ENCODE assay signal across 4 cellular contexts in the genomic region with DNA sequence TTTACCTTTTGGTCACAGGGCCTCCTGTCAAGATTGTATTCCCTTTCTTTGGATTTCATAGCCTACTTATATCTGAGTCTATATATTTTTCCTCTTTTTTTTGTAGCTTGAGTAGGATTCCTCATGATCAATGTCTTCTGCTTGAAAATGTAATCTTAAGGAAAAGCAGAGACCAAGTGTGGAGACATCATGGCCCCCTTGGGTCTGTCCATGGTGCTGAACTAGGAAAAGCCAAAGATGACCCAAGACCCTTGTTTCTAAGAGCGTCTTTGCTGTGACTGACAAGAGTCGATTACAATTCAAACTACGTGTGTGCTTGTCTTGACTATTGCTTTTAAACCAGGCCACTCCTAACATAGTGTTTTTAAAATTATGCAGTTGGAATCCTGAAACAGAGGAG.
TF ChIP-seq lines count a peak whose summit lies in the region.

No MANE protein-coding gene starts in this region.

TF ChIP-seq in SK-N-SH, 30 proteins besides CTCF, POLR2A, EP300 and RAD21:
- TF ChIP-seq ELF1 (IDR thresholded peaks at IDR 0.05) (no peak), EZH2phosphoT487 (IDR thresholded peaks at IDR 0.05; ENCODE audit: borderline replicate concordance, low read depth) (no peak), CHD2 (IDR thresholded peaks at IDR 0.05; ENCODE audit: low read length, partially characterized antibody) (no peak), TAF1 (IDR thresholded peaks at IDR 0.05; ENCODE audit: borderline replicate concordance, low read depth, low read length) (no peak), NRF1 (IDR thresholded peaks at IDR 0.05; ENCODE audit: low read depth, low read length) (no peak)
- TF ChIP-seq, protein P1, sequence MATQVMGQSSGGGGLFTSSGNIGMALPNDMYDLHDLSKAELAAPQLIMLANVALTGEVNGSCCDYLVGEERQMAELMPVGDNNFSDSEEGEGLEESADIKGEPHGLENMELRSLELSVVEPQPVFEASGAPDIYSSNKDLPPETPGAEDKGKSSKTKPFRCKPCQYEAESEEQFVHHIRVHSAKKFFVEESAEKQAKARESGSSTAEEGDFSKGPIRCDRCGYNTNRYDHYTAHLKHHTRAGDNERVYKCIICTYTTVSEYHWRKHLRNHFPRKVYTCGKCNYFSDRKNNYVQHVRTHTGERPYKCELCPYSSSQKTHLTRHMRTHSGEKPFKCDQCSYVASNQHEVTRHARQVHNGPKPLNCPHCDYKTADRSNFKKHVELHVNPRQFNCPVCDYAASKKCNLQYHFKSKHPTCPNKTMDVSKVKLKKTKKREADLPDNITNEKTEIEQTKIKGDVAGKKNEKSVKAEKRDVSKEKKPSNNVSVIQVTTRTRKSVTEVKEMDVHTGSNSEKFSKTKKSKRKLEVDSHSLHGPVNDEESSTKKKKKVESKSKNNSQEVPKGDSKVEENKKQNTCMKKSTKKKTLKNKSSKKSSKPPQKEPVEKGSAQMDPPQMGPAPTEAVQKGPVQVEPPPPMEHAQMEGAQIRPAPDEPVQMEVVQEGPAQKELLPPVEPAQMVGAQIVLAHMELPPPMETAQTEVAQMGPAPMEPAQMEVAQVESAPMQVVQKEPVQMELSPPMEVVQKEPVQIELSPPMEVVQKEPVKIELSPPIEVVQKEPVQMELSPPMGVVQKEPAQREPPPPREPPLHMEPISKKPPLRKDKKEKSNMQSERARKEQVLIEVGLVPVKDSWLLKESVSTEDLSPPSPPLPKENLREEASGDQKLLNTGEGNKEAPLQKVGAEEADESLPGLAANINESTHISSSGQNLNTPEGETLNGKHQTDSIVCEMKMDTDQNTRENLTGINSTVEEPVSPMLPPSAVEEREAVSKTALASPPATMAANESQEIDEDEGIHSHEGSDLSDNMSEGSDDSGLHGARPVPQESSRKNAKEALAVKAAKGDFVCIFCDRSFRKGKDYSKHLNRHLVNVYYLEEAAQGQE (IDR thresholded peaks at IDR 0.05; ENCODE audit: low read depth, low read length), result peak; percentile 61; the same call in 1 of the 2 replicates
- TF ChIP-seq, protein P2, sequence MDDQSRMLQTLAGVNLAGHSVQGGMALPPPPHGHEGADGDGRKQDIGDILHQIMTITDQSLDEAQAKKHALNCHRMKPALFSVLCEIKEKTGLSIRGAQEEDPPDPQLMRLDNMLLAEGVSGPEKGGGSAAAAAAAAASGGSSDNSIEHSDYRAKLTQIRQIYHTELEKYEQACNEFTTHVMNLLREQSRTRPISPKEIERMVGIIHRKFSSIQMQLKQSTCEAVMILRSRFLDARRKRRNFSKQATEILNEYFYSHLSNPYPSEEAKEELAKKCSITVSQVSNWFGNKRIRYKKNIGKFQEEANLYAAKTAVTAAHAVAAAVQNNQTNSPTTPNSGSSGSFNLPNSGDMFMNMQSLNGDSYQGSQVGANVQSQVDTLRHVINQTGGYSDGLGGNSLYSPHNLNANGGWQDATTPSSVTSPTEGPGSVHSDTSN (IDR thresholded peaks at IDR 0.05), result no peak

TF ChIP-seq in SK-N-SH treated with all-trans-retinoic acid at 6 μM for 48 hours, 23 proteins besides CTCF, POLR2A, EP300 and RAD21 (continues in another document):
- no peak for TF ChIP-seq ZNF565 (CRISPR knock-in tag; conservative IDR thresholded peaks at IDR 0.05; ENCODE audit: low read depth)
- TF ChIP-seq TCF4 (CRISPR knock-in tag; IDR thresholded peaks at IDR 0.05; ENCODE audit: borderline replicate concordance), result no peak
- TF ChIP-seq, protein P3, sequence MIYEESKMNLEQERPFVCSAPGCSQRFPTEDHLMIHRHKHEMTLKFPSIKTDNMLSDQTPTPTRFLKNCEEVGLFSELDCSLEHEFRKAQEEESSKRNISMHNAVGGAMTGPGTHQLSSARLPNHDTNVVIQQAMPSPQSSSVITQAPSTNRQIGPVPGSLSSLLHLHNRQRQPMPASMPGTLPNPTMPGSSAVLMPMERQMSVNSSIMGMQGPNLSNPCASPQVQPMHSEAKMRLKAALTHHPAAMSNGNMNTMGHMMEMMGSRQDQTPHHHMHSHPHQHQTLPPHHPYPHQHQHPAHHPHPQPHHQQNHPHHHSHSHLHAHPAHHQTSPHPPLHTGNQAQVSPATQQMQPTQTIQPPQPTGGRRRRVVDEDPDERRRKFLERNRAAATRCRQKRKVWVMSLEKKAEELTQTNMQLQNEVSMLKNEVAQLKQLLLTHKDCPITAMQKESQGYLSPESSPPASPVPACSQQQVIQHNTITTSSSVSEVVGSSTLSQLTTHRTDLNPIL (CRISPR knock-in tag; IDR thresholded peaks at IDR 0.05; ENCODE audit: low read depth), result no peak
- no peak for TF ChIP-seq ZFP30 (CRISPR knock-in tag; IDR thresholded peaks at IDR 0.05)
- TF ChIP-seq RARB (CRISPR knock-in tag; IDR thresholded peaks at IDR 0.05), result no peak
- no peak for TF ChIP-seq CSDC2 (CRISPR knock-in tag; IDR thresholded peaks at IDR 0.05)
- no peak for TF ChIP-seq ISL1 (CRISPR knock-in tag; IDR thresholded peaks at IDR 0.05)
- no peak for TF ChIP-seq ZNF8 (CRISPR knock-in tag; IDR thresholded peaks at IDR 0.05)
- TF ChIP-seq, protein P4, sequence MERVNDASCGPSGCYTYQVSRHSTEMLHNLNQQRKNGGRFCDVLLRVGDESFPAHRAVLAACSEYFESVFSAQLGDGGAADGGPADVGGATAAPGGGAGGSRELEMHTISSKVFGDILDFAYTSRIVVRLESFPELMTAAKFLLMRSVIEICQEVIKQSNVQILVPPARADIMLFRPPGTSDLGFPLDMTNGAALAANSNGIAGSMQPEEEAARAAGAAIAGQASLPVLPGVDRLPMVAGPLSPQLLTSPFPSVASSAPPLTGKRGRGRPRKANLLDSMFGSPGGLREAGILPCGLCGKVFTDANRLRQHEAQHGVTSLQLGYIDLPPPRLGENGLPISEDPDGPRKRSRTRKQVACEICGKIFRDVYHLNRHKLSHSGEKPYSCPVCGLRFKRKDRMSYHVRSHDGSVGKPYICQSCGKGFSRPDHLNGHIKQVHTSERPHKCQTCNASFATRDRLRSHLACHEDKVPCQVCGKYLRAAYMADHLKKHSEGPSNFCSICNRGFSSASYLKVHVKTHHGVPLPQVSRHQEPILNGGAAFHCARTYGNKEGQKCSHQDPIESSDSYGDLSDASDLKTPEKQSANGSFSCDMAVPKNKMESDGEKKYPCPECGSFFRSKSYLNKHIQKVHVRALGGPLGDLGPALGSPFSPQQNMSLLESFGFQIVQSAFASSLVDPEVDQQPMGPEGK (CRISPR knock-in tag; IDR thresholded peaks at IDR 0.05; ENCODE audit: borderline replicate concordance), result no peak
- no peak for TF ChIP-seq PPARA (CRISPR knock-in tag; IDR thresholded peaks at IDR 0.05; ENCODE audit: borderline replicate concordance)

TF ChIP-seq in GM12878, 131 proteins besides CTCF, POLR2A, EP300 and RAD21 (continues in another document):
- TF ChIP-seq, protein P5, sequence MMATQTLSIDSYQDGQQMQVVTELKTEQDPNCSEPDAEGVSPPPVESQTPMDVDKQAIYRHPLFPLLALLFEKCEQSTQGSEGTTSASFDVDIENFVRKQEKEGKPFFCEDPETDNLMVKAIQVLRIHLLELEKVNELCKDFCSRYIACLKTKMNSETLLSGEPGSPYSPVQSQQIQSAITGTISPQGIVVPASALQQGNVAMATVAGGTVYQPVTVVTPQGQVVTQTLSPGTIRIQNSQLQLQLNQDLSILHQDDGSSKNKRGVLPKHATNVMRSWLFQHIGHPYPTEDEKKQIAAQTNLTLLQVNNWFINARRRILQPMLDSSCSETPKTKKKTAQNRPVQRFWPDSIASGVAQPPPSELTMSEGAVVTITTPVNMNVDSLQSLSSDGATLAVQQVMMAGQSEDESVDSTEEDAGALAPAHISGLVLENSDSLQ (IDR thresholded peaks at IDR 0.05), result no peak
- TF ChIP-seq, protein P6, sequence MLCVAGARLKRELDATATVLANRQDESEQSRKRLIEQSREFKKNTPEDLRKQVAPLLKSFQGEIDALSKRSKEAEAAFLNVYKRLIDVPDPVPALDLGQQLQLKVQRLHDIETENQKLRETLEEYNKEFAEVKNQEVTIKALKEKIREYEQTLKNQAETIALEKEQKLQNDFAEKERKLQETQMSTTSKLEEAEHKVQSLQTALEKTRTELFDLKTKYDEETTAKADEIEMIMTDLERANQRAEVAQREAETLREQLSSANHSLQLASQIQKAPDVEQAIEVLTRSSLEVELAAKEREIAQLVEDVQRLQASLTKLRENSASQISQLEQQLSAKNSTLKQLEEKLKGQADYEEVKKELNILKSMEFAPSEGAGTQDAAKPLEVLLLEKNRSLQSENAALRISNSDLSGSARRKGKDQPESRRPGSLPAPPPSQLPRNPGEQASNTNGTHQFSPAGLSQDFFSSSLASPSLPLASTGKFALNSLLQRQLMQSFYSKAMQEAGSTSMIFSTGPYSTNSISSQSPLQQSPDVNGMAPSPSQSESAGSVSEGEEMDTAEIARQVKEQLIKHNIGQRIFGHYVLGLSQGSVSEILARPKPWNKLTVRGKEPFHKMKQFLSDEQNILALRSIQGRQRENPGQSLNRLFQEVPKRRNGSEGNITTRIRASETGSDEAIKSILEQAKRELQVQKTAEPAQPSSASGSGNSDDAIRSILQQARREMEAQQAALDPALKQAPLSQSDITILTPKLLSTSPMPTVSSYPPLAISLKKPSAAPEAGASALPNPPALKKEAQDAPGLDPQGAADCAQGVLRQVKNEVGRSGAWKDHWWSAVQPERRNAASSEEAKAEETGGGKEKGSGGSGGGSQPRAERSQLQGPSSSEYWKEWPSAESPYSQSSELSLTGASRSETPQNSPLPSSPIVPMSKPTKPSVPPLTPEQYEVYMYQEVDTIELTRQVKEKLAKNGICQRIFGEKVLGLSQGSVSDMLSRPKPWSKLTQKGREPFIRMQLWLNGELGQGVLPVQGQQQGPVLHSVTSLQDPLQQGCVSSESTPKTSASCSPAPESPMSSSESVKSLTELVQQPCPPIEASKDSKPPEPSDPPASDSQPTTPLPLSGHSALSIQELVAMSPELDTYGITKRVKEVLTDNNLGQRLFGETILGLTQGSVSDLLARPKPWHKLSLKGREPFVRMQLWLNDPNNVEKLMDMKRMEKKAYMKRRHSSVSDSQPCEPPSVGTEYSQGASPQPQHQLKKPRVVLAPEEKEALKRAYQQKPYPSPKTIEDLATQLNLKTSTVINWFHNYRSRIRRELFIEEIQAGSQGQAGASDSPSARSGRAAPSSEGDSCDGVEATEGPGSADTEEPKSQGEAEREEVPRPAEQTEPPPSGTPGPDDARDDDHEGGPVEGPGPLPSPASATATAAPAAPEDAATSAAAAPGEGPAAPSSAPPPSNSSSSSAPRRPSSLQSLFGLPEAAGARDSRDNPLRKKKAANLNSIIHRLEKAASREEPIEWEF (IDR thresholded peaks at IDR 0.05; ENCODE audit: insufficient replicate concordance, low read depth, low read length), result no peak
- no peak for TF ChIP-seq CBX5 (IDR thresholded peaks at IDR 0.05; ENCODE audit: low read depth)
- TF ChIP-seq, protein P7, sequence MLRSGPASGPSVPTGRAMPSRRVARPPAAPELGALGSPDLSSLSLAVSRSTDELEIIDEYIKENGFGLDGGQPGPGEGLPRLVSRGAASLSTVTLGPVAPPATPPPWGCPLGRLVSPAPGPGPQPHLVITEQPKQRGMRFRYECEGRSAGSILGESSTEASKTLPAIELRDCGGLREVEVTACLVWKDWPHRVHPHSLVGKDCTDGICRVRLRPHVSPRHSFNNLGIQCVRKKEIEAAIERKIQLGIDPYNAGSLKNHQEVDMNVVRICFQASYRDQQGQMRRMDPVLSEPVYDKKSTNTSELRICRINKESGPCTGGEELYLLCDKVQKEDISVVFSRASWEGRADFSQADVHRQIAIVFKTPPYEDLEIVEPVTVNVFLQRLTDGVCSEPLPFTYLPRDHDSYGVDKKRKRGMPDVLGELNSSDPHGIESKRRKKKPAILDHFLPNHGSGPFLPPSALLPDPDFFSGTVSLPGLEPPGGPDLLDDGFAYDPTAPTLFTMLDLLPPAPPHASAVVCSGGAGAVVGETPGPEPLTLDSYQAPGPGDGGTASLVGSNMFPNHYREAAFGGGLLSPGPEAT (IDR thresholded peaks at IDR 0.05; ENCODE audit: low read depth), result no peak

TF ChIP-seq in liver, 16 proteins besides CTCF, POLR2A, EP300 and RAD21:
- TF ChIP-seq, protein P8, sequence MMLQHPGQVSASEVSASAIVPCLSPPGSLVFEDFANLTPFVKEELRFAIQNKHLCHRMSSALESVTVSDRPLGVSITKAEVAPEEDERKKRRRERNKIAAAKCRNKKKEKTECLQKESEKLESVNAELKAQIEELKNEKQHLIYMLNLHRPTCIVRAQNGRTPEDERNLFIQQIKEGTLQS (IDR thresholded peaks at IDR 0.05), result no peak
- TF ChIP-seq FOXA1 (IDR thresholded peaks at IDR 0.05) (no peak), HNF4G (IDR thresholded peaks at IDR 0.05) (no peak)
- TF ChIP-seq, protein P1 (IDR thresholded peaks at IDR 0.05), result peak; percentile 97
